ENCODE assay signal across 19 cellular contexts in the genomic region with DNA sequence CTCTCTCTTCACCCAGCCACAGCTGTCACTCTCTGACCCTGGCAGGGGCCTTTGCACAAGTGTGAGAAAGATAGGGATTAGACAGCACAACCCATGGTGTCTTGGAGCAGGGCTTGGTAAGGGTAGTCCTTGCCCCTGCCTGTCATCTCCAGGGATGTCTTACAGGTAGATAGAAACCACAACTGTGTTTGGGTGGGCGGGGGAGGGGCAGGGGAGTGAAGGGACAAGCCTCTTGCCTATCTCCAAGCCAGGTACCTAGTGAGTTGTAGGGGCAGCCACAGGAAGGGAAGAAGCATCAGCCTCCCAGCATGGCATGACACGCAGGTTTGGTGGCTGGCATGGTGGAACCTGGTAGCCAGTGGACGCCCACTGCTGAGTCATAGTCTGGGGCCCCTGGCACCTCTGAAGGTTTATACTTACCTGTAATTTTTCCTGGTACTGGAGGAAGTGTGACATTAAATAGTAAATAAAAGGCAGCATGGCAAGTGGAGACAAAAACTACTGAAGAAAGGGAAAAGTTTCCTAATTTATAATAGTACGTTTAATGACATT.
"Had no signal": no experiment of that assay in that cellular context is flagged by ENCODE, and none has a peak within 500 bp of the region (broad histone marks: within the 10 kb centered on the region; RNA-seq: fewer than 3 reads in every experiment).

No MANE protein-coding gene starts in this region.

- H3K27ac Mint-ChIP-seq: activated CD4-positive, alpha-beta memory T cell treated with anti-CD3 and anti-CD28 coated beads for 36 hours; activated naive CD8-positive, alpha-beta T cell; immature natural killer cell had no signal

- H3K9me3 Mint-ChIP-seq: activated CD4-positive, alpha-beta memory T cell treated with anti-CD3 and anti-CD28 coated beads for 36 hours had no signal

- H3K27ac ChIP-seq: colonic mucosa, gastrocnemius medialis, heart left ventricle, lower lobe of right lung, stomach, testis, upper lobe of right lung, VCaP had no signal

- DNase-seq: activated CD4-positive, alpha-beta memory T cell treated with anti-CD3 and anti-CD28 coated beads for 36 hours; activated CD4-positive, alpha-beta T cell treated with anti-CD3 and anti-CD28 coated beads for 1 hour; activated gamma-delta T cell; activated T-cell treated with anti-CD3 and anti-CD28 coated beads, Interleukin-2, amount 50 U/mL, for 48 hours; amniotic stem cell; central memory CD4-positive, alpha-beta T cell; colonic mucosa; gastrocnemius medialis; heart left ventricle; immature natural killer cell; left colon; lower lobe of right lung; midbrain; stimulated activated CD4-positive, alpha-beta T cell treated with anti-CD3 and anti-CD28 coated beads, Interleukin-1b, Interleukin-23, amount 100 ng/mL, for 48 hours; stomach; testis; upper lobe of right lung had no signal

- H3K4me3 ChIP-seq: colonic mucosa, gastrocnemius medialis, heart left ventricle, lower lobe of right lung, stomach, testis, upper lobe of right lung had no signal

- H3K4me1 Mint-ChIP-seq: immature natural killer cell had no signal

- H3K36me3 Mint-ChIP-seq: activated CD4-positive, alpha-beta memory T cell treated with anti-CD3 and anti-CD28 coated beads for 36 hours; activated naive CD8-positive, alpha-beta T cell; immature natural killer cell had no signal

- H3K36me3 ChIP-seq: colonic mucosa, gastrocnemius medialis, heart left ventricle, lower lobe of right lung, stomach, upper lobe of right lung had no signal

- H3K9me3 ChIP-seq: colonic mucosa, gastrocnemius medialis, heart left ventricle, lower lobe of right lung, stomach, testis, upper lobe of right lung had no signal

- H3K4me1 ChIP-seq: colonic mucosa, gastrocnemius medialis, lower lobe of right lung, stomach, testis, upper lobe of right lung had no signal

- H3K4me3 Mint-ChIP-seq: activated CD4-positive, alpha-beta memory T cell treated with anti-CD3 and anti-CD28 coated beads for 36 hours; activated naive CD8-positive, alpha-beta T cell; immature natural killer cell had no signal

- H3K27me3 Mint-ChIP-seq: activated CD4-positive, alpha-beta memory T cell treated with anti-CD3 and anti-CD28 coated beads for 36 hours had no signal

- ATAC-seq: gastrocnemius medialis, left colon, lower lobe of right lung, upper lobe of right lung had no signal

- H3K27me3 ChIP-seq: colonic mucosa, gastrocnemius medialis, heart left ventricle, stomach, testis, upper lobe of right lung had no signal
